ENCODE assay signal across 1 cellular context in the genomic region with DNA sequence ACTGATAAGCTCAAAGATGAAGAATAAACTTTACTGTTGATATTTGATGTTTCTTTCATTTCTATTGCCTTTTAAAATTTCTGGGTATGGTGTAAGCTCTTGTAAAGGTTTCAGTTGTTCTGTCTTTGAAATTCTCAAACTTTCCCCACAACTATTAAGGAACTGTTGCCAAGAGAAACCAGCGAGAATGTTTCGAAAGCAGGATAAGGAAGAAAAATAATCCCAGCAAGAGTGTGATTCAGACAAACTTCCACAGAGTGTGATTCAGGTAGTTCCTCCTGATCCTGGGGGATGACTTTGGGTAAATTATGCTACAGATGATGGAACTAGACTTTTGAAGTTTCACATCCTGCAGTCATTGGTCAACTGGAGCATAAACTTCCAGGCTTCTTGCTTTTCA.
TF ChIP-seq lines count a peak whose summit lies in the region.

No MANE protein-coding gene starts in this region.

TF ChIP-seq in SK-N-SH, 30 proteins besides CTCF, POLR2A, EP300 and RAD21 (continued from another document):
- TF ChIP-seq PBX3 (IDR thresholded peaks at IDR 0.05) (no peak), RXRA (IDR thresholded peaks at IDR 0.05; ENCODE audit: borderline replicate concordance, low read depth) (no peak), TCF12 (IDR thresholded peaks at IDR 0.05) (no peak)
